ENCODE assay signal across 29 cellular contexts in the genomic region with DNA sequence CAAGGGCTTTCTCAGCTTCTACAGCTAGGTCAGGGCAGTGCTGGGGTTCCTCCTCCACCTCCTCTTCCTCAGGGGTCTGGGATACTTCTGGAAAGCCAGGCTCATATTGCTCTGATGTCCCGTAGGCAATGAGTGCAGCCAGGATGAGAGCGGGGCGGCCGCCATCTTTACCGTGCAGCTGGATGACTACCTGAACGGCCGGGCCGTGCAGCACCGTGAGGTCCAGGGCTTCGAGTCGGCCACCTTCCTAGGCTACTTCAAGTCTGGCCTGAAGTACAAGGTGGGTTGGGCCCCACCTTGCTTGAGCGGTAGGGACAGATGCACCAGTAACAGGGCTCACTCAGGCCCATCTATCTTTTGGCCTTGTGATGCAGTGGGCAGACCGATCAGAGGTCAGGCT. TPM values are rescaled to one million over a fixed set of nuclear protein-coding genes. Genes with fewer than 3 reads are reported as not detected.
DNase-seq lines count a peak whose midpoint lies in the region; ATAC-seq, FAIRE-seq and TF ChIP-seq lines count a peak whose summit lies in the region.
"Had no signal": no experiment of that assay in that cellular context is flagged by ENCODE, and none has a peak within 500 bp of the region (broad histone marks: within the 10 kb centered on the region; RNA-seq: fewer than 3 reads in every experiment).

No MANE protein-coding gene starts in this region.

- TF ChIP-seq RAD21 in HepG2 (CRISPR knock-in tag; IDR thresholded peaks at IDR 0.05), result no peak

- intact Hi-C loops in HepG2 (cut with micrococcal nuclease; ENCODE audit: unreplicated experiment), result no loop called here
- intact Hi-C loops in right lobe of liver (cut with DNase I), result no loop called here

- H3K4me3 ChIP-seq in HepG2 (replicated peaks in 1 of 3; ENCODE audit: insufficient read depth in 1 of 3, low read depth in 2 of 3, low read length in 3 of 3) (no peak overlapping the region), right lobe of liver (no peak overlapping the region), muscle layer of colon (ENCODE audit: low read depth in 1 of 2, low read length in 2 of 2) (peak overlapping the region in 1 of 2 donors; percentile 46)
- H3K4me3 ChIP-seq: GM12878, K562, MG63, SK-N-MC had no signal

- H3K4me2 ChIP-seq in HepG2 (ENCODE audit: low read depth, low read length), result no peak overlapping the region

- H3K9me3 ChIP-seq in HepG2 (ENCODE audit: low read length), result no peaks in the 10 kb centered on the region
- no peaks in the 10 kb centered on the region for H3K9me3 ChIP-seq in right lobe of liver
- no peaks in the 10 kb centered on the region for H3K9me3 ChIP-seq in muscle layer of colon (ENCODE audit: low read length)
- H3K9me3 ChIP-seq in T-helper 17 cell (ENCODE audit: control insufficient read depth, low read length, poor library complexity, severe bottlenecking), result no peaks in the 10 kb centered on the region
- H3K9me3 ChIP-seq: BE2C, MG63 had no signal

- TF ChIP-seq POLR2A in HepG2 (IDR thresholded peaks at IDR 0.05; ENCODE audit: insufficient read depth in 1 of 2, low read depth in 2 of 2, low read length in 2 of 2) (no peak), right lobe of liver (IDR thresholded peaks at IDR 0.05) (no peak)

- WGBS in HepG2 (ENCODE audit: low lambda C conversion rate), result 98% methylated on average over 8 of the region's 13 CpGs
- WGBS in right lobe of liver (ENCODE audit: insufficient coverage, low coverage, low lambda C conversion rate, missing lambda C conversion rate), result 60% methylated on average over 1 of the region's 13 CpGs

- CTCF ChIA-PET in HepG2 (lab: Yijun Ruan, JAX; ENCODE audit: low intra/inter-chr PET ratio, low total read pairs), result no interaction called here

- H3K27me3 ChIP-seq in HepG2 (ENCODE audit: control insufficient read depth in 1 of 2, insufficient read depth in 2 of 2, low read length in 2 of 2), result no peaks in the 10 kb centered on the region
- H3K27me3 ChIP-seq in right lobe of liver, result no peaks in the 10 kb centered on the region
- H3K27me3 ChIP-seq in muscle layer of colon (ENCODE audit: control insufficient read depth in 1 of 2, insufficient read depth in 2 of 2, low read length in 2 of 2), result no peaks in the 10 kb centered on the region
- H3K27me3 ChIP-seq: MG63 had no signal

- ATAC-seq in HepG2 (no peak), right lobe of liver (no peak), T-helper 17 cell (no peak)
- ATAC-seq: activated T-helper 17 cell treated with anti-CD3 and anti-CD28 coated beads, Interleukin-2, amount 50 U/mL, for 72 hours; GM12878; HCT116; K562 had no signal

- no peaks in the 10 kb centered on the region for H4K20me1 ChIP-seq in HepG2 (ENCODE audit: insufficient read depth, low read length)

- H3K27ac ChIP-seq in HepG2 (ENCODE audit: extremely low read length, insufficient read depth, low read length) (no peak overlapping the region), right lobe of liver (no peak overlapping the region), muscle layer of colon (ENCODE audit: low read depth, low read length) (peak overlapping the region; percentile 65), substantia nigra (ENCODE audit: low read depth, low read length, poor library complexity, severe bottlenecking) (peak overlapping the region; percentile 80)
- H3K27ac ChIP-seq: SK-N-MC, VCaP had no signal

- TF ChIP-seq CTCF in HepG2 (CRISPR knock-in tag; IDR thresholded peaks at IDR 0.05), result no peak
- TF ChIP-seq CTCF in right lobe of liver (IDR thresholded peaks at IDR 0.05), result no peak

- H3K36me3 Mint-ChIP-seq in T-helper 17 cell (ENCODE audit: low read depth), result peaks cover 9% of the 10 kb centered on the region

- peaks cover 11% of the 10 kb centered on the region for H3K79me2 ChIP-seq in HepG2 (ENCODE audit: insufficient read depth, low read length)

- H3K27me3 Mint-ChIP-seq in T-helper 17 cell, result peaks cover 20% of the 10 kb centered on the region

- no peak overlapping the region for H3K9ac ChIP-seq in HepG2 (ENCODE audit: insufficient read depth, low read depth, low read length)
- H3K9ac ChIP-seq in muscle layer of colon (ENCODE audit: low read length), result peak overlapping the region; percentile 6

- DNase-seq in HepG2 (ENCODE audit: low spot score) (no peak), right lobe of liver (no peak), substantia nigra (lab: John Stamatoyannopoulos, UW) (no peak), T-helper 17 cell (no peak), NCI-H2029 treated with DMSO at 0.1 percent for 48 hours (lab: John Stamatoyannopoulos, UW) (no peak), NCI-H2081 treated with DMSO at 0.1 percent for 48 hours (lab: John Stamatoyannopoulos, UW) (no peak), glomerular visceral epithelial cell (ENCODE audit: extremely low spot score) (no peak)
- DNase-seq: activated CD4-positive, alpha-beta T cell treated with anti-CD3 and anti-CD28 coated beads, Interleukin-2, amount 10 ng/mL, durations not matched to agents 7 days and 5 days; activated CD8-positive, alpha-beta memory T cell treated with anti-CD3 and anti-CD28 coated beads, Interleukin-2, amount 50 U/mL, for 4 hours; BE2C; DMS79 treated with DMSO at 0.1 percent for 48 hours; hippocampal formation; MG63; NCI-H1436; NCI-H524 treated with DMSO at 0.1 percent for 48 hours; nucleus accumbens; retina; stimulated activated CD4-positive, alpha-beta T cell treated with anti-CD3 and anti-CD28 coated beads, Interleukin-15, amount 100 ng/mL, for 24 hours; stimulated activated CD8-positive, alpha-beta memory T cell treated with anti-CD3 and anti-CD28 coated beads, Interleukin-4, amount 100 ng/mL, for 48 hours had no signal

- no peak overlapping the region for H3K4me3 Mint-ChIP-seq in T-helper 17 cell
- H3K4me3 Mint-ChIP-seq: activated CD4-positive, alpha-beta T cell treated with anti-CD3 and anti-CD28 coated beads, Interleukin-2, amount 10 ng/mL, durations not matched to agents 7 days and 5 days; activated T-helper 17 cell treated with anti-CD3 and anti-CD28 coated beads, Interleukin-2, amount 50 U/mL, for 72 hours; brain; T-helper 2 cell treated with Interferon-gamma antibody and Interleukin-4, amounts not matched to agents 5 μg/mL and 100 μg/mL, for 36 hours had no signal

- BruUV-seq in HepG2 (replicated peaks; lab: Mats Ljungman, UMichigan), result no TSS peak

- peaks cover 16% of the 10 kb centered on the region for H3K4me1 Mint-ChIP-seq in T-helper 17 cell

- H3K4me1 ChIP-seq in HepG2 (ENCODE audit: insufficient read depth, low read length) (peaks cover 77% of the 10 kb centered on the region), right lobe of liver (peaks cover 0 to 12% (median 0%) of the 10 kb centered on the region in 4 donors), muscle layer of colon (ENCODE audit: insufficient read depth, low read length) (peaks cover 82% of the 10 kb centered on the region)
- H3K4me1 ChIP-seq: BE2C had no signal

- in situ Hi-C loops in HepG2 (cut with HindIII; ENCODE audit: extremely low pct_ligation_motif_present, low pct_unique_long_range_greater_than_20kb), result no loop called here

- no peak overlapping the region for H3K27ac Mint-ChIP-seq in T-helper 17 cell
- H3K27ac Mint-ChIP-seq: activated CD4-positive, alpha-beta T cell treated with anti-CD3 and anti-CD28 coated beads, Interleukin-2, amount 10 ng/mL, durations not matched to agents 7 days and 5 days; activated T-helper 17 cell treated with anti-CD3 and anti-CD28 coated beads, Interleukin-2, amount 50 U/mL, for 72 hours; brain; T-helper 2 cell treated with Interferon-gamma antibody and Interleukin-4, amounts not matched to agents 5 μg/mL and 100 μg/mL, for 36 hours had no signal

- POLR2A ChIA-PET in HepG2 (lab: Yijun Ruan, JAX), result interaction anchor here (0.7 to 14.1 kb wide), 3 partner anchors 18 to 35 kb away, joined by 3 to 398 read pairs (median 3); a partner anchor contains a TSS

- H2AFZ ChIP-seq in HepG2 (ENCODE audit: low read length), result no peak overlapping the region

- TF ChIP-seq EP300 in HepG2 (IDR thresholded peaks at IDR 0.05; ENCODE audit: low read depth in 2 of 2, low read length in 2 of 2), result no peak
- no peak for TF ChIP-seq EP300 in HepG2 (CRISPR knock-in tag; IDR thresholded peaks at IDR 0.05; ENCODE audit: borderline replicate concordance)

- H3K36me3 ChIP-seq in HepG2 (replicated peaks in 1 of 2; ENCODE audit: control insufficient read depth in 1 of 2, insufficient read depth in 2 of 2, low read length in 2 of 2), result peaks cover 20 to 36% of the 10 kb centered on the region in 2 experiments; a peak in 4 of 5 replicates
- H3K36me3 ChIP-seq in right lobe of liver, result peaks cover 0 to 8% (median 0%) of the 10 kb centered on the region in 4 donors
- peaks cover 57% of the 10 kb centered on the region for H3K36me3 ChIP-seq in muscle layer of colon (ENCODE audit: insufficient read depth, low read length)
- H3K36me3 ChIP-seq: BE2C, MG63 had no signal

- FAIRE-seq in HepG2 (lab: Jason Lieb, UNC), result no peak
- FAIRE-seq: GM12878, islet of Langerhans, K562 had no signal

RNA-seq across cellular contexts. Expression of a gene that starts 34.8 kb away (rescaled TPM):
- 126 and 307 TPM in 2 replicates for total RNA-seq in HepG2 (2016; rRNA removed; fragmentation: Illumina TruSeq; extraction: Trizol)
- total RNA-seq in HepG2 (2016; cell fraction: cytosol; rRNA removed; fragmentation: Illumina TruSeq; extraction: Trizol; ENCODE audit: low read depth), result 56.0 and 58.2 TPM in 2 replicates
- total RNA-seq in HepG2 (2016; cell fraction: insoluble cytoplasmic fraction; rRNA removed; fragmentation: Illumina TruSeq; extraction: Trizol), result 125 and 311 TPM in 2 replicates
- 102 and 113 TPM in 2 replicates for total RNA-seq in HepG2 (2016; cell fraction: membrane; rRNA removed; fragmentation: Illumina TruSeq; extraction: Trizol)
- total RNA-seq in HepG2 (2016; cell fraction: nucleus; rRNA removed; fragmentation: Illumina TruSeq; extraction: Trizol), result 251 and 294 TPM in 2 replicates
- 294 and 436 TPM in 2 replicates for polyA plus RNA-seq in HepG2 (2011; rRNA removed)
- polyA plus RNA-seq in HepG2 (2011; cell fraction: cytosol; rRNA removed), result 396 and 404 TPM in 2 replicates
- polyA plus RNA-seq in HepG2 (2011; cell fraction: nucleus; rRNA removed), result 430 and 447 TPM in 2 replicates
- 349 and 423 TPM in 2 replicates for polyA plus RNA-seq in HepG2 (2012)
- polyA plus RNA-seq in HepG2 (2016; cell fraction: cytosol; fragmentation: Illumina TruSeq; extraction: Trizol; ENCODE audit: low read depth), result 57.9 and 60.7 TPM in 2 replicates
- polyA plus RNA-seq in HepG2 (2016; cell fraction: insoluble cytoplasmic fraction; fragmentation: Illumina TruSeq; extraction: Trizol; ENCODE audit: low read depth), result 115 and 123 TPM in 2 replicates
- 77.0 and 92.1 TPM in 2 replicates for polyA plus RNA-seq in HepG2 (2016; cell fraction: membrane; fragmentation: Illumina TruSeq; extraction: Trizol; ENCODE audit: low read depth)
- polyA plus RNA-seq in HepG2 (2016; cell fraction: nucleus; fragmentation: Illumina TruSeq; extraction: Trizol; ENCODE audit: insufficient read depth, low read depth), result 379 and 400 TPM in 2 replicates
- polyA minus RNA-seq in HepG2 (2011; rRNA and poly(A)+ RNA removed; ENCODE audit: low replicate concordance), result 66.7 and 379 TPM in 2 replicates
- polyA minus RNA-seq in HepG2 (2011; cell fraction: cytosol; rRNA and poly(A)+ RNA removed), result 132 and 185 TPM in 2 replicates
- polyA minus RNA-seq in HepG2 (2011; cell fraction: nucleus; rRNA and poly(A)+ RNA removed), result 122 and 168 TPM in 2 replicates
- 10 to 100 TPM; 23.1 to 96.9 (median 38.8) TPM for total RNA-seq in right lobe of liver
- 10 to 100 TPM in 1 of 2 donors, 1 to 10 TPM in 1; 5.4 to 29.6 TPM for total RNA-seq in T-helper 17 cell

Comparison
In these comparisons a context has a peak if more than half of its experiments do, and no peak if none do; other contexts are left out.
1. H3K27ac ChIP-seq: peak in muscle layer of colon (single experiment) and substantia nigra (single experiment); none in HepG2 (single experiment) and right lobe of liver (0 of 3).